Comparison of ENCODE assay signal across 18 cellular contexts in the genomic region with DNA sequence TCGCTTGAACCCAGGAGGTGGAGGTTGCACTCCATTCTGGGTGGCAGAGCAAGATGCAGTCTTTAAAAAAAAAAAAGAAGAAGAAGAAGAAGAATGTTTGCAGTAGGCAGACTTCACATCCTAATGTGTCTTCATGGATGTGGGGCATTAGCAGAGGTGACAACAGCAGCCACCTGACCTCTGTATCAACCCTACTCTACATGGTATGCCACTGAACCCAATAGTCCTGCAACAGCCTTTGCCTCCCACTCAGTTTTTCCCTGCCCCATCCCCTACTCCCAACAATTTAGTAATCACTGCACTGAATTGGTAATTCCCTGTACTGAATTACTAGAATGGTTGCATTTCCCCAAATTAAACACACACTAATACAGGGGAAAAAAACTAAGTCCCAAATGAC.
"Had no signal": no experiment of that assay in that cellular context is flagged by ENCODE, and none has a peak within 500 bp of the region (broad histone marks: within the 10 kb centered on the region; RNA-seq: fewer than 3 reads in every experiment).

No MANE protein-coding gene starts in this region.

- ATAC-seq: activated T-helper 17 cell treated with anti-CD3 and anti-CD28 coated beads, Interleukin-2, amount 50 U/mL, for 72 hours; stimulated activated effector memory CD8-positive, alpha-beta T cell treated with anti-CD3 and anti-CD28 coated beads, Interleukin-12 subunit alpha, Interleukin-12 subunit beta, amount 100 ng/mL, for 72 hours had no signal

- H3K4me1 Mint-ChIP-seq: brain; central memory CD8-positive, alpha-beta T cell had no signal

- H3K9me3 Mint-ChIP-seq: activated naive CD4-positive, alpha-beta T cell treated with anti-CD3 and anti-CD28 coated beads, Interleukin-2, amount 10 ng/mL, durations not matched to agents 7 days and 5 days; activated T-helper 17 cell treated with anti-CD3 and anti-CD28 coated beads, Interleukin-2, amount 50 U/mL, for 72 hours; brain; central memory CD8-positive, alpha-beta T cell; naive thymus-derived CD4-positive, alpha-beta T cell; stimulated activated effector memory CD8-positive, alpha-beta T cell treated with anti-CD3 and anti-CD28 coated beads, Interleukin-12 subunit alpha, Interleukin-12 subunit beta, amount 100 ng/mL, for 72 hours had no signal

- H3K4me3 Mint-ChIP-seq: activated naive CD4-positive, alpha-beta T cell treated with anti-CD3 and anti-CD28 coated beads, Interleukin-2, amount 10 ng/mL, durations not matched to agents 7 days and 5 days; activated T-helper 17 cell treated with anti-CD3 and anti-CD28 coated beads, Interleukin-2, amount 50 U/mL, for 72 hours; brain; central memory CD8-positive, alpha-beta T cell; stimulated activated effector memory CD8-positive, alpha-beta T cell treated with anti-CD3 and anti-CD28 coated beads, Interleukin-12 subunit alpha, Interleukin-12 subunit beta, amount 100 ng/mL, for 72 hours had no signal

- H3K36me3 Mint-ChIP-seq: activated naive CD4-positive, alpha-beta T cell treated with anti-CD3 and anti-CD28 coated beads, Interleukin-2, amount 10 ng/mL, durations not matched to agents 7 days and 5 days; brain; naive thymus-derived CD4-positive, alpha-beta T cell; stimulated activated effector memory CD8-positive, alpha-beta T cell treated with anti-CD3 and anti-CD28 coated beads, Interleukin-12 subunit alpha, Interleukin-12 subunit beta, amount 100 ng/mL, for 72 hours had no signal

- H3K27ac Mint-ChIP-seq: activated naive CD4-positive, alpha-beta T cell treated with anti-CD3 and anti-CD28 coated beads, Interleukin-2, amount 10 ng/mL, durations not matched to agents 7 days and 5 days; activated T-helper 17 cell treated with anti-CD3 and anti-CD28 coated beads, Interleukin-2, amount 50 U/mL, for 72 hours; stimulated activated effector memory CD8-positive, alpha-beta T cell treated with anti-CD3 and anti-CD28 coated beads, Interleukin-12 subunit alpha, Interleukin-12 subunit beta, amount 100 ng/mL, for 72 hours had no signal

- H3K27me3 Mint-ChIP-seq: activated naive CD4-positive, alpha-beta T cell treated with anti-CD3 and anti-CD28 coated beads, Interleukin-2, amount 10 ng/mL, durations not matched to agents 7 days and 5 days; activated T-helper 17 cell treated with anti-CD3 and anti-CD28 coated beads, Interleukin-2, amount 50 U/mL, for 72 hours; central memory CD8-positive, alpha-beta T cell; naive thymus-derived CD4-positive, alpha-beta T cell had no signal

- DNase-seq: activated CD4-positive, alpha-beta T cell treated with anti-CD3 and anti-CD28 coated beads for 1 hour; activated CD4-positive, alpha-beta T cell treated with anti-CD3 and anti-CD28 coated beads, Interleukin-2, amount 50 U/mL, for 4 hours; activated naive CD4-positive, alpha-beta T cell treated with anti-CD3 and anti-CD28 coated beads, Interleukin-2, amount 10 ng/mL, durations not matched to agents 7 days and 5 days; cortex of kidney; effector CD8-positive, alpha-beta T cell; foreskin melanocyte; mucosa of descending colon; naive thymus-derived CD4-positive, alpha-beta T cell; ovary; SK-N-SH; stimulated activated CD4-positive, alpha-beta T cell treated with anti-CD3 and anti-CD28 coated beads, Interleukin-12 subunit alpha, Interleukin-12 subunit beta, amount 100 ng/mL, for 4 hours; stimulated activated CD4-positive, alpha-beta T cell treated with anti-CD3 and anti-CD28 coated beads, Interleukin-2, amount 100 ng/mL, for 24 hours; T-helper 1 cell; T1000 had no signal

- H3K27ac ChIP-seq: ovary had no signal
